31 cellular contexts compared by ENCODE assay signal in genomic region chr13:27971236-27971645, GRCh38. TPM values are rescaled to one million over a fixed set of nuclear protein-coding genes. Genes with fewer than 3 reads are reported as not detected.
DNase-seq lines count a peak whose midpoint lies in the region; ATAC-seq and TF ChIP-seq lines count a peak whose summit lies in the region.
"Had no signal": no experiment of that assay in that cellular context is flagged by ENCODE, and none has a peak within 500 bp of the region (broad histone marks: within the 10 kb centered on the region; RNA-seq: fewer than 3 reads in every experiment).

No MANE protein-coding gene starts in this region.

- TF ChIP-seq EP300 in stomach (IDR thresholded peaks at IDR 0.05), result no peak

- no peak overlapping the region for H3K9ac ChIP-seq in NT2/D1 (ENCODE audit: insufficient read length, low read depth)
- H3K9ac ChIP-seq in mucosa of rectum (ENCODE audit: low read depth in 1 of 2, low read length in 2 of 2), result peak overlapping the region; percentile 70 to 94

- H3K4me2 ChIP-seq in hepatocyte, result peak overlapping the region; percentile 63

- peaks cover 38% of the 10 kb centered on the region for H3K79me2 ChIP-seq in hepatocyte

- intact Hi-C loops in stomach (cut with DNase I; ENCODE audit: low total_unique reads), result loop anchor here (10.0 kb wide), 3 partner anchors 146 to 1026 kb away; no protein-coding TSS in a partner anchor

- H3K4me1 ChIP-seq in NT2/D1 (ENCODE audit: insufficient read depth, insufficient read length) (peaks cover 9% of the 10 kb centered on the region), hepatocyte (ENCODE audit: insufficient read depth) (peaks cover 10% of the 10 kb centered on the region), mucosa of rectum (ENCODE audit: control insufficient read depth in 2 of 2, insufficient read depth in 2 of 2, low read length in 2 of 2) (peaks cover 25 to 50% of the 10 kb centered on the region in 2 donors), stomach (peaks cover 19 to 56% (median 41%) of the 10 kb centered on the region in 4 donors)
- H3K4me1 ChIP-seq: adrenal gland, foreskin keratinocyte had no signal

- H3K4me1 Mint-ChIP-seq in stimulated activated naive B cell treated with anti-CD40 and anti-IgM and Interleukin-4, amounts not matched to agents 10 μg/mL and 1 μg/mL and 100 μg/mL, for 72 hours, result peaks cover 36 to 62% of the 10 kb centered on the region in 2 donors

- peak overlapping the region; percentile 87 for H3K27ac ChIP-seq in hepatocyte
- H3K27ac ChIP-seq in mucosa of rectum (ENCODE audit: low read depth in 2 of 2, low read length in 2 of 2), result peak overlapping the region; percentile 84 to 100
- no peak overlapping the region for H3K27ac ChIP-seq in stomach
- H3K27ac ChIP-seq: adrenal gland, C4-2B, foreskin keratinocyte, spleen had no signal

- peaks cover 6% of the 10 kb centered on the region for H4K20me1 ChIP-seq in hepatocyte (ENCODE audit: insufficient read depth, poor library complexity, severe bottlenecking)

- no peaks in the 10 kb centered on the region for H3K36me3 Mint-ChIP-seq in stimulated activated naive B cell treated with anti-CD40 and anti-IgM and Interleukin-4, amounts not matched to agents 10 μg/mL and 1 μg/mL and 100 μg/mL, for 72 hours
- H3K36me3 Mint-ChIP-seq: brain; stimulated activated memory B cell treated with anti-CD40 and anti-IgM and Interleukin-4, amounts not matched to agents 10 μg/mL and 1 μg/mL and 100 μg/mL, for 72 hours had no signal

- DNase-seq in NT2/D1 (ENCODE audit: low read depth, low spot score) (peak; percentile 66), hepatocyte (ENCODE audit: low spot score) (peak; percentile 57), stomach (peak; percentile 22), D341Med (ENCODE audit: low spot score) (no peak)
- no peak for DNase-seq in stimulated activated naive B cell treated with anti-CD40 and anti-IgM and Interleukin-4, amounts not matched to agents 10 μg/mL and 1 μg/mL and 100 μg/mL, for 72 hours
- DNase-seq: activated B cell treated with CpG ODN at 0.5 μM for 24 hours; activated CD4-positive, alpha-beta T cell treated with anti-CD3 and anti-CD28 coated beads, Interleukin-2, amount 50 U/mL, for 48 hours; activated gamma-delta T cell treated with Interleukin-2 at 50 U/mL for 16 hours; adrenal gland; Calu3; effector CD8-positive, alpha-beta T cell; foreskin keratinocyte; NCI-H1417; NCI-H82; spleen; stimulated activated CD4-positive, alpha-beta T cell treated with anti-CD3 and anti-CD28 coated beads, Interleukin-4, amount 100 ng/mL, for 1 hour; T1000 had no signal

- no peak overlapping the region for H2AFZ ChIP-seq in hepatocyte

- H3K9me3 ChIP-seq in NT2/D1 (ENCODE audit: insufficient read depth, low read length) (no peaks in the 10 kb centered on the region), hepatocyte (ENCODE audit: low read depth) (no peaks in the 10 kb centered on the region), mucosa of rectum (ENCODE audit: control insufficient read depth in 2 of 2, low read length in 2 of 2) (no peaks in the 10 kb centered on the region), stomach (no peaks in the 10 kb centered on the region)
- H3K9me3 ChIP-seq: adrenal gland, spleen had no signal

- H3K4me3 ChIP-seq in NT2/D1 (ENCODE audit: insufficient read length, low read depth) (no peak overlapping the region), hepatocyte (no peak overlapping the region), mucosa of rectum (ENCODE audit: low read length in 2 of 2) (peak overlapping the region; percentile 80 to 89), stomach (no peak overlapping the region)
- H3K4me3 ChIP-seq: adrenal gland, spleen had no signal

- H3K27me3 Mint-ChIP-seq in stimulated activated naive B cell treated with anti-CD40 and anti-IgM and Interleukin-4, amounts not matched to agents 10 μg/mL and 1 μg/mL and 100 μg/mL, for 72 hours, result peaks cover 77 to 94% of the 10 kb centered on the region in 2 donors

- WGBS in hepatocyte (ENCODE audit: low lambda C conversion rate, missing lambda C conversion rate), result 19% methylated on average over 13 of the region's 13 CpGs
- WGBS in stomach, 5 donors, result 41 to 73% (median 67%) methylated on average over 12 to 13 of the region's 13 CpGs

- TF ChIP-seq POLR2A in stomach (IDR thresholded peaks at IDR 0.05), result no peak

- TF ChIP-seq CTCF in hepatocyte (IDR thresholded peaks at IDR 0.05; ENCODE audit: poor library complexity) (no peak), stomach (IDR thresholded peaks at IDR 0.05) (no peak)

- H3K27ac Mint-ChIP-seq in stimulated activated naive B cell treated with anti-CD40 and anti-IgM and Interleukin-4, amounts not matched to agents 10 μg/mL and 1 μg/mL and 100 μg/mL, for 72 hours, result no peak overlapping the region
- H3K27ac Mint-ChIP-seq: activated B cell treated with CpG ODN at 0.5 μM for 24 hours; brain; stimulated activated memory B cell treated with anti-CD40 and anti-IgM and Interleukin-4, amounts not matched to agents 10 μg/mL and 1 μg/mL and 100 μg/mL, for 72 hours had no signal

- H3K27me3 ChIP-seq in NT2/D1 (ENCODE audit: insufficient read depth, insufficient read length) (peaks cover 100% of the 10 kb centered on the region), hepatocyte (peaks cover 98% of the 10 kb centered on the region), mucosa of rectum (ENCODE audit: control insufficient read depth in 2 of 2, insufficient read depth in 2 of 2, low read length in 2 of 2) (peaks cover 20 to 21% of the 10 kb centered on the region in 2 donors), stomach (peaks cover 41 to 100% (median 96%) of the 10 kb centered on the region in 3 donors)

- no peak for ATAC-seq in GM19455 (IDR thresholded peaks at IDR 0.05; ENCODE audit: unreplicated experiment)
- no peak for ATAC-seq in stimulated activated naive B cell treated with anti-CD40 and anti-IgM and Interleukin-4, amounts not matched to agents 10 μg/mL and 1 μg/mL and 100 μg/mL, for 72 hours (replicated peaks)
- ATAC-seq: esophagus mucosa; foreskin keratinocyte; stimulated activated memory B cell treated with anti-CD40 and anti-IgM and Interleukin-4, amounts not matched to agents 10 μg/mL and 1 μg/mL and 100 μg/mL, for 72 hours had no signal

- H3K9me2 ChIP-seq in hepatocyte (replicated peaks; ENCODE audit: insufficient read depth), result no peaks in the 10 kb centered on the region

- no peaks in the 10 kb centered on the region for H3K36me3 ChIP-seq in NT2/D1 (ENCODE audit: insufficient read depth, insufficient read length, low read length)
- H3K36me3 ChIP-seq in hepatocyte (replicated peaks; ENCODE audit: insufficient read depth, low read depth), result no peaks in the 10 kb centered on the region
- H3K36me3 ChIP-seq in mucosa of rectum (ENCODE audit: control insufficient read depth in 2 of 2, insufficient read depth in 2 of 2, low read length in 2 of 2), result peaks cover 6% of the 10 kb centered on the region in 2 donors
- no peaks in the 10 kb centered on the region for H3K36me3 ChIP-seq in stomach
- H3K36me3 ChIP-seq: adrenal gland, spleen had no signal

- H3K4me3 Mint-ChIP-seq in stimulated activated naive B cell treated with anti-CD40 and anti-IgM and Interleukin-4, amounts not matched to agents 10 μg/mL and 1 μg/mL and 100 μg/mL, for 72 hours, result no peak overlapping the region
- H3K4me3 Mint-ChIP-seq: activated B cell treated with CpG ODN at 0.5 μM for 24 hours had no signal

- H3K9me3 Mint-ChIP-seq in stimulated activated naive B cell treated with anti-CD40 and anti-IgM and Interleukin-4, amounts not matched to agents 10 μg/mL and 1 μg/mL and 100 μg/mL, for 72 hours, result no peaks in the 10 kb centered on the region
- H3K9me3 Mint-ChIP-seq: activated B cell treated with CpG ODN at 0.5 μM for 24 hours; stimulated activated memory B cell treated with anti-CD40 and anti-IgM and Interleukin-4, amounts not matched to agents 10 μg/mL and 1 μg/mL and 100 μg/mL, for 72 hours had no signal

RNA-seq across cellular contexts. Expression of gene CDX2, which starts 2.1 kb away (rescaled TPM):
- 34.6 and 40.0 TPM in 2 replicates for total RNA-seq in hepatocyte
- 52.4 and 60.6 TPM in 2 replicates for polyA plus RNA-seq in hepatocyte
- total RNA-seq in stomach, result 100 to 1,000 TPM in 1 of 5 donors, 1 to 10 TPM in 1, not detected in 3; 2.4 to 106 TPM
- polyA plus RNA-seq in stomach, result under 1 TPM in 2 of 3 donors, not detected in 1; 0.03 to 0.12 TPM
- total RNA-seq: activated B cell treated with CpG ODN at 0.5 μM for 24 hours, Calu3, cerebellum, esophagus mucosa, foreskin keratinocyte, lower leg skin, M059J, myocyte, OCI-LY7, omental fat pad, spleen, temporal lobe had no signal
- polyA plus RNA-seq: foreskin keratinocyte, keratinocyte had no signal

RNA-seq across cellular contexts. Expression of gene URAD, which starts 17.3 kb away (rescaled TPM):
- total RNA-seq in hepatocyte (13.5 and 18.2 TPM in 2 replicates), stomach (100 to 1,000 TPM in 1 of 5 donors, 1 to 10 TPM in 1, not detected in 3; 1.1 to 165 TPM)
- polyA plus RNA-seq in hepatocyte (35.7 and 38.1 TPM in 2 replicates), stomach (under 1 TPM in 1 of 3 donors, not detected in 2; 0.13 TPM)
- total RNA-seq: activated B cell treated with CpG ODN at 0.5 μM for 24 hours, adrenal gland, Calu3, cerebellum, esophagus mucosa, foreskin keratinocyte, lower leg skin, M059J, myocyte, OCI-LY7, temporal lobe had no signal
- polyA plus RNA-seq: adrenal gland, foreskin keratinocyte, keratinocyte had no signal

RNA-seq across cellular contexts. Expression of gene PDX1, which starts 51.4 kb away (rescaled TPM):
- total RNA-seq in hepatocyte (0.20 and 1.3 TPM in 2 replicates), stomach (under 1 TPM in 2 of 5 donors, not detected in 3; 0.29 to 0.92 TPM)
- polyA plus RNA-seq in hepatocyte (0.95 and 1.8 TPM in 2 replicates), stomach (1 to 10 TPM in 2 of 3 donors, under 1 TPM in 1; 0.13 to 1.8 (median 1.2) TPM)
- total RNA-seq: activated B cell treated with CpG ODN at 0.5 μM for 24 hours, adrenal gland, cerebellum, esophagus mucosa, foreskin keratinocyte, lower leg skin, M059J, myocyte, OCI-LY7, omental fat pad, spleen, temporal lobe had no signal
- polyA plus RNA-seq: adrenal gland, foreskin keratinocyte, keratinocyte, spleen had no signal

Comparison
In these comparisons a context has a peak if more than half of its experiments do, and no peak if none do; other contexts are left out.
1. DNase-seq: peak in NT2/D1 (single experiment), hepatocyte (single experiment) and stomach (single experiment); none in stimulated activated naive B cell treated with anti-CD40 and anti-IgM and Interleukin-4, amounts not matched to agents 10 μg/mL and 1 μg/mL and 100 μg/mL, for 72 hours (single experiment) and D341Med (single experiment).
2. H3K4me3 ChIP-seq: peak in mucosa of rectum (2 of 2); none in NT2/D1 (single experiment), hepatocyte (single experiment) and stomach (0 of 4).
3. H3K27ac ChIP-seq: peak in hepatocyte (single experiment) and mucosa of rectum (2 of 2); none in stomach (0 of 5).